Comparison of ENCODE assay signal across 8 cellular contexts in genomic region chr15:45637552-45638033, GRCh38. TPM values are rescaled to one million over a fixed set of nuclear protein-coding genes. Genes with fewer than 3 reads are reported as not detected.
A peak's percentile ranks its signal among the peaks of the same experiment; 100 is the strongest.
DNase-seq lines count a peak whose midpoint lies in the region; ATAC-seq, FAIRE-seq and TF ChIP-seq lines count a peak whose summit lies in the region.

No MANE protein-coding gene starts in this region.

- peaks cover 19 to 29% of the 10 kb centered on the region in 2 donors for H3K4me1 ChIP-seq in kidney (ENCODE audit: control insufficient read depth in 1 of 2, insufficient read depth in 1 of 2, low read depth in 1 of 2, low read length in 2 of 2)

- in situ Hi-C loops in SK-MEL-5 (cut with HindIII; ENCODE audit: low pct_unique_long_range_greater_than_20kb, low sequenced_read_pairs): no loop called here

- no peaks in the 10 kb centered on the region for H3K9me3 ChIP-seq in kidney (ENCODE audit: control insufficient read depth in 1 of 2, low read length in 2 of 2)

- peak; percentile 43 for ATAC-seq in GM18867 (IDR thresholded peaks at IDR 0.05; ENCODE audit: unreplicated experiment)
- ATAC-seq in HG03103 (IDR thresholded peaks at IDR 0.05; ENCODE audit: low read depth, unreplicated experiment): peak; percentile 41

- peak overlapping the region in 1 of 2 donors; percentile 63 for H3K9ac ChIP-seq in kidney (ENCODE audit: low read length in 2 of 2)

- no peaks in the 10 kb centered on the region for H3K36me3 ChIP-seq in kidney (ENCODE audit: control insufficient read depth in 1 of 2, insufficient read depth in 2 of 2, low read length in 2 of 2)

- H3K27ac ChIP-seq in angular gyrus (ENCODE audit: low read depth, low read length) (peak overlapping the region; percentile 52), kidney (ENCODE audit: low read depth in 2 of 2, low read length in 2 of 2) (peak overlapping the region; percentile 89)

- TF ChIP-seq CTCF in AG04449 (IDR thresholded peaks at IDR 0.05; ENCODE audit: insufficient read depth, low read length, missing control alignments) (no peak), kidney (IDR thresholded peaks at IDR 0.05; ENCODE audit: borderline replicate concordance, extremely low read depth, insufficient read depth) (no peak)

- CTCF ChIA-PET in AG04449 (lab: Yijun Ruan, JAX): interaction anchor here (0.6 to 3.7 kb wide), 7 partner anchors 9 to 440 kb away, joined by 3 to 16 read pairs (median 4); no protein-coding TSS in a partner anchor

- POLR2A ChIA-PET in AG04449 (lab: Yijun Ruan, JAX): no interaction called here

- H3K4me3 ChIP-seq in AG04449 (ENCODE audit: low read depth, low read length): peak overlapping the region; percentile 1; the same call in 1 of the 2 replicates
- peak overlapping the region; percentile 53 to 61 for H3K4me3 ChIP-seq in kidney (ENCODE audit: low read length in 2 of 2)

- DNase-seq in AG04449 (ENCODE audit: low read depth, low spot score): peak; percentile 80
- peak; percentile 71 for DNase-seq in SK-MEL-5 (ENCODE audit: low read depth, low spot score)
- no peak for DNase-seq in kidney
- peak; percentile 31 to 59 for DNase-seq in stimulated activated CD4-positive, alpha-beta T cell treated with anti-CD3 and anti-CD28 coated beads, Interleukin-4, amount 100 ng/mL, for 4 hours
- DNase-seq in NCI-H187 (lab: John Stamatoyannopoulos, UW): no peak

- FAIRE-seq in kidney (lab: Jason Lieb, UNC): no peak

- intact Hi-C loops in kidney (cut with DNase I): no loop called here

RNA-seq across cellular contexts. Expression of gene SQOR, which starts 2.8 kb away (rescaled TPM):
- 13.4 and 15.0 TPM in 2 replicates for total RNA-seq in SK-MEL-5 (2014; rRNA removed; shearing (Covaris generic))
- polyA plus RNA-seq in SK-MEL-5 (2015; cell fraction: cytosol; rRNA removed): 10.3 and 12.5 TPM in 2 replicates
- 5.5 and 17.1 TPM in 2 replicates for polyA plus RNA-seq in SK-MEL-5 (2015; cell fraction: nucleus; rRNA removed)
- total RNA-seq in kidney: 67.5 TPM
- polyA plus RNA-seq in kidney (ENCODE audit: insufficient read depth, low read depth, low replicate concordance): 43.4 TPM

RNA-seq across cellular contexts. Expression of gene BLOC1S6, which starts 50.4 kb away (rescaled TPM):
- 64.4 and 68.8 TPM in 2 replicates for total RNA-seq in SK-MEL-5 (2014; rRNA removed; shearing (Covaris generic))
- polyA plus RNA-seq in SK-MEL-5 (2015; cell fraction: cytosol; rRNA removed): 38.6 and 64.3 TPM in 2 replicates
- polyA plus RNA-seq in SK-MEL-5 (2015; cell fraction: nucleus; rRNA removed): 17.9 and 25.9 TPM in 2 replicates
- 35.0 TPM for total RNA-seq in kidney
- polyA plus RNA-seq in kidney (ENCODE audit: insufficient read depth, low read depth, low replicate concordance): 14.8 TPM

Comparison
In these comparisons a context has a peak if more than half of its experiments do, and no peak if none do; other contexts are left out.
1. DNase-seq: peak in AG04449 (single experiment), SK-MEL-5 (single experiment) and stimulated activated CD4-positive, alpha-beta T cell treated with anti-CD3 and anti-CD28 coated beads, Interleukin-4, amount 100 ng/mL, for 4 hours (2 of 2); none in kidney (single experiment) and NCI-H187 (0 of 2).